20 cellular contexts compared by ENCODE assay signal in the genomic region with DNA sequence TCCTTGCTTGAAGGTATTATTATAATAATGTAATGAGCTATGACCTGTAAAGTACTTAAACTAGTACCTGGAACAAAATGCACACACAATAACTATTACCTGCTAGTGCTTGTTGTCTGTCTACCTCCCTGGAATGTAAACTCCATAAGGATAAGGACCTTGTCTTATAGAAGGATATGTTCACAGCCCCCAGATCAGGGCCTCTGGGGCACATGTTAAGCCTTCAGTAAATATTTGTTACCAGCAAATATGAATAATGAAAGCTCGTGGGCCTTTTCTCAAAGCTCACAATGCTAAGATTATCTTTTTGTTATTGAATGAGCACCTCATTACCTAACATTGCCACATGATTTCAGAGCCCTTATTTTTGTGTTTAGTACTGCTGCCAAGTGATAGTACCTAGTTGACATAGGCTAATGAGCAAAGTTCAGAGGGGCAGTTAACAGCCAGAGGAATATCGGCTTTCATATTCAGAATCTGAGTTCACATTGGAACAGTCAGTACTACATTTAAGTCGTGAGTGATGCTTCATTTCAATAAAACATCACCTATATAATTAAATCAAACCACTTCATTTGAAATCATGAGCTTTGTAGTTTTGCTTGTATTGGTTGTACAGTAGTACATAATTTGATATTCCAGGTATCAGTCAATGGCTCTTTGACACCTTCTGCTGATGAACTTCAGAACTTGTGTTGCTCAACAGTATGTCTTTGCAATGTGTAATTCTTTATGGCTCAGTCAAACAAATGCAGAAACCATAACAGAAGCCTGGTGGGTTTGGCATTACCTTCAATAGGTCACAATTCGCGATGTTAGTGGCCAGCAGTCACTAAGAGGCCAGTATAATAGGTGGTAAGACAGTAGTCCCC. TPM values are rescaled to one million over a fixed set of nuclear protein-coding genes. Genes with fewer than 3 reads are reported as not detected.
DNase-seq lines count a peak whose midpoint lies in the region; FAIRE-seq and TF ChIP-seq lines count a peak whose summit lies in the region.
"Had no signal": no experiment of that assay in that cellular context is flagged by ENCODE, and none has a peak within 500 bp of the region (broad histone marks: within the 10 kb centered on the region; RNA-seq: fewer than 3 reads in every experiment).

No MANE protein-coding gene starts in this region.

- no peaks in the 10 kb centered on the region for H3K9me2 ChIP-seq in GM23248 (ENCODE audit: insufficient read depth)

- 37% methylated on average over 5 of the region's 5 CpGs for WGBS in liver
- 80 to 82% methylated on average over 5 of the region's 5 CpGs for WGBS in GM23248 (ENCODE audit: low coverage in 1 of 2, low lambda C conversion rate in 2 of 2, missing lambda C conversion rate in 2 of 2), 2 experiments

- H3K9me3 ChIP-seq in liver (ENCODE audit: control insufficient read depth in 4 of 4, low read length in 3 of 4), result no peaks in the 10 kb centered on the region
- no peaks in the 10 kb centered on the region for H3K9me3 ChIP-seq in GM23248 (ENCODE audit: low read depth)
- H3K9me3 ChIP-seq: A549, BLaER1 had no signal

- peak; percentile 35 to 40 for TF ChIP-seq RAD21 in liver (IDR thresholded peaks at IDR 0.05)

- H3K9ac ChIP-seq in liver (ENCODE audit: low read depth in 1 of 2, low read length in 2 of 2) (no peak overlapping the region), GM23248 (no peak overlapping the region)
- H3K9ac ChIP-seq: BLaER1 had no signal

- H3K36me3 ChIP-seq in liver (ENCODE audit: control insufficient read depth in 4 of 4, insufficient read depth in 3 of 4, low read depth in 1 of 4, low read length in 3 of 4) (no peaks in the 10 kb centered on the region), GM23248 (ENCODE audit: low read depth) (no peaks in the 10 kb centered on the region)
- H3K36me3 ChIP-seq: BLaER1 had no signal

- H4K20me1 ChIP-seq in GM23248 (ENCODE audit: insufficient read depth), result no peaks in the 10 kb centered on the region
- H4K20me1 ChIP-seq: BLaER1 had no signal

- H2AFZ ChIP-seq in GM23248, result no peak overlapping the region
- H2AFZ ChIP-seq: GM23338 had no signal

- no peaks in the 10 kb centered on the region for H3K79me2 ChIP-seq in GM23248 (ENCODE audit: insufficient read depth)

- H3K27ac ChIP-seq in liver (ENCODE audit: low read depth in 1 of 2, low read length in 2 of 2) (peak overlapping the region; percentile 40 to 59), GM23248 (no peak overlapping the region)
- H3K27ac ChIP-seq: A549, BLaER1 had no signal

- TF ChIP-seq CTCF in epithelial cell of esophagus (IDR thresholded peaks at IDR 0.05; ENCODE audit: insufficient read depth, low read depth, low read length, missing control alignments) (no peak), liver (IDR thresholded peaks at IDR 0.05; ENCODE audit: low read depth, low read length, missing input control) (no peak)

- H3K4me1 ChIP-seq in liver (ENCODE audit: control insufficient read depth in 4 of 4, insufficient read depth in 4 of 4, low read length in 3 of 4), result peaks cover 0 to 19% (median 9%) of the 10 kb centered on the region in 4 donors
- H3K4me1 ChIP-seq in GM23248 (ENCODE audit: insufficient read depth), result 0 out of 2 replicates have a peak, but pooled peaks cover 3% of the 10 kb centered on the region
- H3K4me1 ChIP-seq: A549, BLaER1 had no signal

- H3K4me3 ChIP-seq in epithelial cell of esophagus (ENCODE audit: low read length) (no peak overlapping the region), liver (ENCODE audit: low read depth in 1 of 3, low read length in 3 of 3) (no peak overlapping the region), GM23248 (no peak overlapping the region)
- H3K4me3 ChIP-seq: A549, BLaER1, GM23338 had no signal

- in situ Hi-C loops in GM23248 (cut with MboI), result no loop called here

- peak; percentile 75 for DNase-seq in DMS53 (lab: John Stamatoyannopoulos, UW)
- peak; percentile 38 for DNase-seq in HuH-7 (ENCODE audit: low spot score)
- peak; percentile 6 for DNase-seq in epithelial cell of esophagus (ENCODE audit: low read depth)
- no peak for DNase-seq in HTR-8/SVneo (ENCODE audit: insufficient read length, low spot score)
- DNase-seq in GM23248, result no peak
- DNase-seq in retina, result no peak
- no peak for DNase-seq in A172 (ENCODE audit: low spot score)
- DNase-seq: Calu3; CD4-positive, alpha-beta memory T cell; HCEC 1CT; Karpas-422; KBM-7 had no signal

- no peak overlapping the region for H3K4me2 ChIP-seq in GM23248 (ENCODE audit: unreplicated experiment)
- H3K4me2 ChIP-seq: A549, BLaER1, GM23338 had no signal

- no peak for FAIRE-seq in HTR-8/SVneo (lab: Jason Lieb, UNC)
- FAIRE-seq: A549, GM12891, H54 had no signal

- no peaks in the 10 kb centered on the region for H3F3A ChIP-seq in GM23248 (ENCODE audit: insufficient read depth)

- H3K27me3 ChIP-seq in liver (ENCODE audit: control insufficient read depth in 4 of 4, insufficient read depth in 4 of 4, low read length in 3 of 4), result no peaks in the 10 kb centered on the region
- no peaks in the 10 kb centered on the region for H3K27me3 ChIP-seq in GM23248 (replicated peaks; ENCODE audit: insufficient read depth)
- H3K27me3 ChIP-seq: BLaER1 had no signal

TF ChIP-seq in liver, 16 proteins besides CTCF, POLR2A, EP300 and RAD21:
- TF ChIP-seq, protein P1, sequence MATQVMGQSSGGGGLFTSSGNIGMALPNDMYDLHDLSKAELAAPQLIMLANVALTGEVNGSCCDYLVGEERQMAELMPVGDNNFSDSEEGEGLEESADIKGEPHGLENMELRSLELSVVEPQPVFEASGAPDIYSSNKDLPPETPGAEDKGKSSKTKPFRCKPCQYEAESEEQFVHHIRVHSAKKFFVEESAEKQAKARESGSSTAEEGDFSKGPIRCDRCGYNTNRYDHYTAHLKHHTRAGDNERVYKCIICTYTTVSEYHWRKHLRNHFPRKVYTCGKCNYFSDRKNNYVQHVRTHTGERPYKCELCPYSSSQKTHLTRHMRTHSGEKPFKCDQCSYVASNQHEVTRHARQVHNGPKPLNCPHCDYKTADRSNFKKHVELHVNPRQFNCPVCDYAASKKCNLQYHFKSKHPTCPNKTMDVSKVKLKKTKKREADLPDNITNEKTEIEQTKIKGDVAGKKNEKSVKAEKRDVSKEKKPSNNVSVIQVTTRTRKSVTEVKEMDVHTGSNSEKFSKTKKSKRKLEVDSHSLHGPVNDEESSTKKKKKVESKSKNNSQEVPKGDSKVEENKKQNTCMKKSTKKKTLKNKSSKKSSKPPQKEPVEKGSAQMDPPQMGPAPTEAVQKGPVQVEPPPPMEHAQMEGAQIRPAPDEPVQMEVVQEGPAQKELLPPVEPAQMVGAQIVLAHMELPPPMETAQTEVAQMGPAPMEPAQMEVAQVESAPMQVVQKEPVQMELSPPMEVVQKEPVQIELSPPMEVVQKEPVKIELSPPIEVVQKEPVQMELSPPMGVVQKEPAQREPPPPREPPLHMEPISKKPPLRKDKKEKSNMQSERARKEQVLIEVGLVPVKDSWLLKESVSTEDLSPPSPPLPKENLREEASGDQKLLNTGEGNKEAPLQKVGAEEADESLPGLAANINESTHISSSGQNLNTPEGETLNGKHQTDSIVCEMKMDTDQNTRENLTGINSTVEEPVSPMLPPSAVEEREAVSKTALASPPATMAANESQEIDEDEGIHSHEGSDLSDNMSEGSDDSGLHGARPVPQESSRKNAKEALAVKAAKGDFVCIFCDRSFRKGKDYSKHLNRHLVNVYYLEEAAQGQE (IDR thresholded peaks at IDR 0.05), result peak; percentile 48
- peak; percentile 92 to 94 for TF ChIP-seq HNF4A (conservative IDR thresholded peaks at IDR 0.05)
- peak; percentile 38 to 44 for TF ChIP-seq JUND (IDR thresholded peaks at IDR 0.05)
- no peak for TF ChIP-seq EGR1 (IDR thresholded peaks at IDR 0.05; ENCODE audit: low read depth in 2 of 2)
- peak; percentile 66 to 76 for TF ChIP-seq RXRA (IDR thresholded peaks at IDR 0.05)
- TF ChIP-seq NR2F2 (IDR thresholded peaks at IDR 0.05), result no peak
- TF ChIP-seq GABPA (IDR thresholded peaks at IDR 0.05 in 1 of 2, conservative IDR thresholded peaks at IDR 0.05 in 1 of 2), result no peak
- peak; percentile 91 for TF ChIP-seq FOXA1 (IDR thresholded peaks at IDR 0.05)
- peak; percentile 87 for TF ChIP-seq SP1 (IDR thresholded peaks at IDR 0.05)
- TF ChIP-seq, protein P2, sequence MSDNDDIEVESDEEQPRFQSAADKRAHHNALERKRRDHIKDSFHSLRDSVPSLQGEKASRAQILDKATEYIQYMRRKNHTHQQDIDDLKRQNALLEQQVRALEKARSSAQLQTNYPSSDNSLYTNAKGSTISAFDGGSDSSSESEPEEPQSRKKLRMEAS (IDR thresholded peaks at IDR 0.05), result peak; percentile 61
- TF ChIP-seq FOXA2 (IDR thresholded peaks at IDR 0.05), result peak; percentile 97
- no peak for TF ChIP-seq TAF1 (conservative IDR thresholded peaks at IDR 0.05)
- peak; percentile 57 for TF ChIP-seq YY1 (IDR thresholded peaks at IDR 0.05)
- TF ChIP-seq, protein P3, sequence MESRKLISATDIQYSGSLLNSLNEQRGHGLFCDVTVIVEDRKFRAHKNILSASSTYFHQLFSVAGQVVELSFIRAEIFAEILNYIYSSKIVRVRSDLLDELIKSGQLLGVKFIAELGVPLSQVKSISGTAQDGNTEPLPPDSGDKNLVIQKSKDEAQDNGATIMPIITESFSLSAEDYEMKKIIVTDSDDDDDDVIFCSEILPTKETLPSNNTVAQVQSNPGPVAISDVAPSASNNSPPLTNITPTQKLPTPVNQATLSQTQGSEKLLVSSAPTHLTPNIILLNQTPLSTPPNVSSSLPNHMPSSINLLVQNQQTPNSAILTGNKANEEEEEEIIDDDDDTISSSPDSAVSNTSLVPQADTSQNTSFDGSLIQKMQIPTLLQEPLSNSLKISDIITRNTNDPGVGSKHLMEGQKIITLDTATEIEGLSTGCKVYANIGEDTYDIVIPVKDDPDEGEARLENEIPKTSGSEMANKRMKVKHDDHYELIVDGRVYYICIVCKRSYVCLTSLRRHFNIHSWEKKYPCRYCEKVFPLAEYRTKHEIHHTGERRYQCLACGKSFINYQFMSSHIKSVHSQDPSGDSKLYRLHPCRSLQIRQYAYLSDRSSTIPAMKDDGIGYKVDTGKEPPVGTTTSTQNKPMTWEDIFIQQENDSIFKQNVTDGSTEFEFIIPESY (IDR thresholded peaks at IDR 0.05), result peak; percentile 75
- TF ChIP-seq, protein P4, sequence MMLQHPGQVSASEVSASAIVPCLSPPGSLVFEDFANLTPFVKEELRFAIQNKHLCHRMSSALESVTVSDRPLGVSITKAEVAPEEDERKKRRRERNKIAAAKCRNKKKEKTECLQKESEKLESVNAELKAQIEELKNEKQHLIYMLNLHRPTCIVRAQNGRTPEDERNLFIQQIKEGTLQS (IDR thresholded peaks at IDR 0.05), result no peak
- peak; percentile 68 for TF ChIP-seq HNF4G (IDR thresholded peaks at IDR 0.05)
TF ChIP-seq in liver: peak in this region for 11.

RNA-seq across cellular contexts. Expression of a gene that starts 11.8 kb away (rescaled TPM):
- 10 to 100 TPM; 38.4 to 65.2 TPM for total RNA-seq in liver
- polyA plus RNA-seq in liver (10 to 100 TPM; 20.8 to 40.8 TPM), GM23248 (2016; fragmentation: Nextera tagmentation; extraction: Ambion mirVana) (not detected in 2 replicates)
- not detected in 2 replicates for total RNA-seq in GM23248 (2014; rRNA removed; shearing (Covaris generic))
- not detected in 2 replicates for total RNA-seq in A172 (2014; rRNA removed; shearing (Covaris generic))
- total RNA-seq: Calu3; CD4-positive, alpha-beta memory T cell; GM23338 had no signal
- polyA plus RNA-seq: CD14-positive monocyte; CD4-positive, alpha-beta memory T cell; GM23338; IgD-negative memory B cell had no signal

Comparison
In these comparisons a context has a peak if more than half of its experiments do, and no peak if none do; other contexts are left out.
1. DNase-seq: peak in DMS53 (single experiment), HuH-7 (single experiment) and epithelial cell of esophagus (single experiment); none in HTR-8/SVneo (single experiment), GM23248 (single experiment), retina (single experiment) and A172 (single experiment).
2. RNA of a gene that starts 11.8 kb away (total RNA-seq): 38.4 to 65.2 TPM in liver; not detected in GM23248 and not detected in A172; every median in the first group is over 10 times any median in the second.